8 cellular contexts compared by ENCODE assay signal in genomic region chr17:8164815-8165131, GRCh38. TPM values are rescaled to one million over a fixed set of nuclear protein-coding genes. Genes with fewer than 3 reads are reported as not detected.
DNase-seq lines count a peak whose midpoint lies in the region; ATAC-seq and TF ChIP-seq lines count a peak whose summit lies in the region.

No MANE protein-coding gene starts in this region.

- peak overlapping the region; percentile 97 for H3K4me2 ChIP-seq in DND-41 (ENCODE audit: insufficient read depth, low read length)

- CTCF ChIA-PET in WTC11 (lab: Charles Lee) = interaction anchor here (1.2 to 1.5 kb wide), 2 partner anchors 8 to 91 kb away, joined by 6 to 10 read pairs; no protein-coding TSS in a partner anchor
- CTCF ChIA-PET in Caco-2 (lab: Charles Lee) = no interaction called here

- H3K4me3 Mint-ChIP-seq in WTC11 (no peak overlapping the region), glutamatergic neuron (ENCODE audit: unreplicated experiment) (peak overlapping the region; percentile 74), Caco-2 (ENCODE audit: unreplicated experiment) (no peak overlapping the region)

- H3K27me3 ChIP-seq in DND-41 (ENCODE audit: insufficient read depth, low read length, poor library complexity) (no peaks in the 10 kb centered on the region), psoas muscle (ENCODE audit: insufficient read depth in 3 of 3, low read length in 2 of 3) (no peaks in the 10 kb centered on the region), Caco-2 (replicated peaks; ENCODE audit: control insufficient read depth, insufficient read depth, low read length) (no peaks in the 10 kb centered on the region)

- H3K27me3 Mint-ChIP-seq in WTC11 (ENCODE audit: low read depth) (no peaks in the 10 kb centered on the region), glutamatergic neuron (ENCODE audit: unreplicated experiment) (peaks cover 6% of the 10 kb centered on the region), Caco-2 (ENCODE audit: insufficient read depth, unreplicated experiment) (no peaks in the 10 kb centered on the region)

- peak overlapping the region in 1 of 2 experiments; percentile 99; a peak in 1 of 4 replicates for H3K4me3 ChIP-seq in DND-41 (ENCODE audit: low read depth in 1 of 2, low read length in 2 of 2)
- H3K4me3 ChIP-seq in psoas muscle = peak overlapping the region; percentile 99
- no peak overlapping the region for H3K4me3 ChIP-seq in Caco-2 (ENCODE audit: low read depth, low read length)

- DNase-seq in DND-41 = peak; percentile 30
- DNase-seq in WTC11 (ENCODE audit: low spot score) = no peak
- DNase-seq in glutamatergic neuron = no peak
- peak in 1 of 2 donors; percentile 12 for DNase-seq in psoas muscle
- no peak for DNase-seq in Caco-2
- no peak for DNase-seq in NCI-H1048 (lab: John Stamatoyannopoulos, UW)
- no peak for DNase-seq in NCI-H2107 treated with DMSO at 0.1 percent for 48 hours (lab: John Stamatoyannopoulos, UW; ENCODE audit: unreplicated experiment)

- intact Hi-C loops in psoas muscle (cut with DNase I) = loop anchor here in 1 of 2 donors (5.0 kb wide), 1 partner anchor 37 kb away; no protein-coding TSS in a partner anchor
- intact Hi-C loops in Caco-2 (cut with micrococcal nuclease; ENCODE audit: unreplicated experiment) = no loop called here

- H3K4me1 ChIP-seq in DND-41 (ENCODE audit: insufficient read depth, low read length) = peaks cover 47% of the 10 kb centered on the region
- peaks cover 30% of the 10 kb centered on the region for H3K4me1 ChIP-seq in psoas muscle
- peaks cover 9% of the 10 kb centered on the region; the same call in 1 of the 2 replicates for H3K4me1 ChIP-seq in Caco-2

- H3K9me3 Mint-ChIP-seq in WTC11 (no peaks in the 10 kb centered on the region), glutamatergic neuron (ENCODE audit: unreplicated experiment) (peaks cover 10% of the 10 kb centered on the region), Caco-2 (ENCODE audit: unreplicated experiment) (no peaks in the 10 kb centered on the region)

- H3K36me3 ChIP-seq in DND-41 (ENCODE audit: insufficient read depth, low read length) (peaks cover 26% of the 10 kb centered on the region), psoas muscle (ENCODE audit: insufficient read depth in 1 of 2, low read depth in 1 of 2) (peaks cover 0 to 19% of the 10 kb centered on the region in 2 donors), Caco-2 (ENCODE audit: control insufficient read depth, insufficient read depth, low read length) (no peaks in the 10 kb centered on the region)

- no peak for ATAC-seq in DND-41 (ENCODE audit: insufficient read depth, low read depth)
- no peak for ATAC-seq in WTC11
- ATAC-seq in psoas muscle = no peak
- no peak for ATAC-seq in HG03039 (IDR thresholded peaks at IDR 0.05; ENCODE audit: unreplicated experiment)

- POLR2A ChIA-PET in WTC11 (lab: Charles Lee) (interaction anchor here (1.0 to 2.1 kb wide), 4 partner anchors 8 to 45 kb away, joined by 3 to 39 read pairs (median 6); partner anchors contain the start of genes AURKB and PER1), Caco-2 (lab: Charles Lee) (interaction anchor here (1.7 kb wide), 1 partner anchor 9 kb away, joined by 14 read pairs; no protein-coding TSS in a partner anchor)

- H2AFZ ChIP-seq in DND-41 (ENCODE audit: low read depth, low read length) = peak overlapping the region; percentile 97

- H3K9ac ChIP-seq in DND-41 (ENCODE audit: low read depth, low read length) = peak overlapping the region; percentile 100

- H3K27ac ChIP-seq in DND-41 (ENCODE audit: low read length) (peak overlapping the region; percentile 97), psoas muscle (peak overlapping the region; percentile 100)

- H3K9me3 ChIP-seq in DND-41 (ENCODE audit: insufficient read depth, low read length, severe bottlenecking) (no peaks in the 10 kb centered on the region), psoas muscle (no peaks in the 10 kb centered on the region), Caco-2 (no peaks in the 10 kb centered on the region)

- peak overlapping the region; percentile 88 for H3K27ac Mint-ChIP-seq in WTC11
- peak overlapping the region; percentile 92 for H3K27ac Mint-ChIP-seq in glutamatergic neuron (ENCODE audit: unreplicated experiment)
- no peak overlapping the region for H3K27ac Mint-ChIP-seq in Caco-2 (ENCODE audit: unreplicated experiment)

- TF ChIP-seq CTCF in DND-41 (IDR thresholded peaks at IDR 0.05; ENCODE audit: borderline replicate concordance, extremely low read depth, low read length, poor library complexity, severe bottlenecking) (no peak), WTC11 (IDR thresholded peaks at IDR 0.05) (no peak), glutamatergic neuron (IDR thresholded peaks at IDR 0.05; ENCODE audit: partially characterized antibody, unreplicated experiment) (no peak), psoas muscle (IDR thresholded peaks at IDR 0.05) (no peak), Caco-2 (IDR thresholded peaks at IDR 0.05; ENCODE audit: insufficient read depth in 1 of 2, low read depth in 1 of 2, low read length in 1 of 2, severe bottlenecking in 1 of 2, unreplicated experiment in 1 of 2) (no peak)

- peaks cover 8% of the 10 kb centered on the region for H3K36me3 Mint-ChIP-seq in WTC11
- H3K36me3 Mint-ChIP-seq in glutamatergic neuron (ENCODE audit: unreplicated experiment) = no peaks in the 10 kb centered on the region
- H3K36me3 Mint-ChIP-seq in Caco-2 (ENCODE audit: insufficient read depth, unreplicated experiment) = peaks cover 23% of the 10 kb centered on the region

- peaks cover 18% of the 10 kb centered on the region for H4K20me1 ChIP-seq in DND-41 (ENCODE audit: insufficient read depth, low read length)

- no TSS peak for BruUV-seq in Caco-2 (replicated peaks; lab: Mats Ljungman, UMichigan)

- peaks cover 35% of the 10 kb centered on the region for H3K79me2 ChIP-seq in DND-41 (ENCODE audit: insufficient read depth, low read length)

- H3K4me1 Mint-ChIP-seq in WTC11 (peaks cover 44% of the 10 kb centered on the region), glutamatergic neuron (ENCODE audit: low read depth, unreplicated experiment) (peaks cover 28% of the 10 kb centered on the region), Caco-2 (ENCODE audit: low read depth, unreplicated experiment) (peaks cover 5% of the 10 kb centered on the region)

- WGBS in psoas muscle, 3 donors = 49 to 57% (median 55%) methylated on average over 6 of the region's 6 CpGs

TF ChIP-seq in WTC11, 78 proteins besides CTCF, POLR2A, EP300 and RAD21 (continues in another document):
- no peak for TF ChIP-seq ATF3 (CRISPR knock-in tag; conservative IDR thresholded peaks at IDR 0.05)
- TF ChIP-seq ZNF263 (CRISPR knock-in tag; IDR thresholded peaks at IDR 0.05; ENCODE audit: low read depth) = no peak
- TF ChIP-seq USF1 (CRISPR knock-in tag; IDR thresholded peaks at IDR 0.05) = no peak
- no peak for TF ChIP-seq ZNF423 (CRISPR knock-in tag; IDR thresholded peaks at IDR 0.05)
- TF ChIP-seq HMGA2 (CRISPR knock-in tag; IDR thresholded peaks at IDR 0.05) = no peak
- no peak for TF ChIP-seq NR1H2 (CRISPR knock-in tag; IDR thresholded peaks at IDR 0.05)
- no peak for TF ChIP-seq ZBTB43 (CRISPR knock-in tag; IDR thresholded peaks at IDR 0.05)
- no peak for TF ChIP-seq CREB1 (CRISPR knock-in tag; IDR thresholded peaks at IDR 0.05)
- no peak for TF ChIP-seq ZNF671 (CRISPR knock-in tag; IDR thresholded peaks at IDR 0.05)
- TF ChIP-seq ZNF219 (CRISPR knock-in tag; IDR thresholded peaks at IDR 0.05; ENCODE audit: borderline replicate concordance) = no peak

RNA-seq across cellular contexts. Expression of gene VAMP2, which starts 2.0 kb away (rescaled TPM):
- 24.1 to 27.4 TPM (median 24.3 TPM) in 3 replicates for total RNA-seq in WTC11 (2021)
- 117 TPM for total RNA-seq in glutamatergic neuron (ENCODE audit: unreplicated experiment)
- total RNA-seq in psoas muscle = 10 to 100 TPM; 39.7 to 59.2 (median 49.8) TPM
- polyA plus RNA-seq in psoas muscle = 10 to 100 TPM; 33.2 to 49.5 (median 35.2) TPM
- total RNA-seq in Caco-2 (2022) = 10.5 and 12.2 TPM in 2 replicates

RNA-seq across cellular contexts. Expression of gene TMEM107, which starts 11.4 kb away (rescaled TPM):
- total RNA-seq in WTC11 (2021) (11.3 to 17.2 TPM (median 11.9 TPM) in 3 replicates), glutamatergic neuron (ENCODE audit: unreplicated experiment) (12.8 TPM), psoas muscle (1 to 10 TPM; 1.2 to 4.7 (median 2.9) TPM), Caco-2 (2022) (5.4 TPM in 2 replicates)
- polyA plus RNA-seq in psoas muscle = 1 to 10 TPM; 1.5 to 1.9 (median 1.8) TPM

RNA-seq across cellular contexts. Expression of gene PER1, which starts 12.6 kb away (rescaled TPM):
- total RNA-seq in WTC11 (2021) (30.6 to 46.9 TPM (median 34.0 TPM) in 3 replicates), glutamatergic neuron (ENCODE audit: unreplicated experiment) (64.6 TPM), psoas muscle (100 to 1,000 TPM in 3 of 4 donors, 10 to 100 TPM in 1; 48.9 to 278 (median 166) TPM), Caco-2 (2022) (10.6 and 10.8 TPM in 2 replicates)
- polyA plus RNA-seq in psoas muscle = 100 to 1,000 TPM; 133 to 173 (median 145) TPM

RNA-seq across cellular contexts. Expression of gene BORCS6, which starts 25.2 kb away (rescaled TPM):
- total RNA-seq in WTC11 (2021) (5.0 to 5.6 TPM (median 5.1 TPM) in 3 replicates), glutamatergic neuron (ENCODE audit: unreplicated experiment) (14.2 TPM), psoas muscle (10 to 100 TPM in 1 of 4 donors, 1 to 10 TPM in 3; 8.8 to 11.2 (median 9.7) TPM), Caco-2 (2022) (4.2 and 4.7 TPM in 2 replicates)
- polyA plus RNA-seq in psoas muscle = 10 to 100 TPM; 12.2 to 19.3 (median 13.7) TPM

RNA-seq across cellular contexts. Expression of gene HES7, which starts 40.9 kb away (rescaled TPM):
- total RNA-seq in WTC11 (2021) (3.1 to 3.9 TPM (median 3.7 TPM) in 3 replicates), glutamatergic neuron (ENCODE audit: unreplicated experiment) (2.2 TPM), psoas muscle (under 1 TPM in 1 of 4 donors, not detected in 3; 0.30 TPM), Caco-2 (2022) (not detected in 2 replicates)
- polyA plus RNA-seq in psoas muscle = under 1 TPM in 1 of 3 donors, not detected in 2; 0.10 TPM
